ENCODE assay signal across 16 cellular contexts in the genomic region with DNA sequence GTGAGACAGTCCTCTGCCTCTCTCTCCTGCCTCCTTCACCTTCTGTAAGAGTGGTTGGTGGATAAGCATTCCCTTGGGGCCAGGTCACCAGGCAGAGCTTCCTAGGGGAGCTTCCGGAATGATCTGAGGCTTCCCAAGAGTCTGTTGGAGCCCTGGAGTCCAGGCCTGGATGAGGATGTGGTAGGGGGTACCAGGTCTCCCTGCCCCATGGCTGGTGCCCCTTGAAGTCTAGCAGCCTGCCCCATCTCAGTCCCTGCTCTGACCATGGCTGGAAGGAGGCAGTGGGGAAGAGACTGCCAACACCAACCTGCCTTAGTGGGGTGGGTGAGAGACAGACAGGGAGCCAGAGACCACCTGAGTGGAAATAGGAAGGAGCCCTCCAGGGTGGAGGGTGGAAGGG.
DNase-seq lines count a peak whose midpoint lies in the region; ATAC-seq and TF ChIP-seq lines count a peak whose summit lies in the region.
"Had no signal": no experiment of that assay in that cellular context is flagged by ENCODE, and none has a peak within 500 bp of the region (broad histone marks: within the 10 kb centered on the region; RNA-seq: fewer than 3 reads in every experiment).

No MANE protein-coding gene starts in this region.

- ATAC-seq in sciatic nerve, result peak; percentile 26
- ATAC-seq: CD8-positive, alpha-beta T cell had no signal

- no peaks in the 10 kb centered on the region for H4K20me1 ChIP-seq in osteoblast (ENCODE audit: insufficient read depth, low read length)
- H4K20me1 ChIP-seq: BLaER1 treated with 17β-estradiol and CSF1 and Interleukin-3, amounts not matched to agents 10 nM and 100 nM had no signal

- H3K27me3 ChIP-seq in H7 (ENCODE audit: control insufficient read depth, insufficient read depth, low read length), result no peaks in the 10 kb centered on the region
- no peaks in the 10 kb centered on the region for H3K27me3 ChIP-seq in osteoblast (ENCODE audit: insufficient read depth, low read length)
- H3K27me3 ChIP-seq: BLaER1 treated with 17β-estradiol and CSF1 and Interleukin-3, amounts not matched to agents 10 nM and 100 nM had no signal

- H3K4me3 ChIP-seq in H7 (ENCODE audit: insufficient read depth, low read depth, low read length) (no peak overlapping the region), osteoblast (ENCODE audit: insufficient read depth, low read length) (no peak overlapping the region)
- H3K4me3 ChIP-seq: A549; BLaER1 treated with 17β-estradiol and CSF1 and Interleukin-3, amounts not matched to agents 10 nM and 100 nM had no signal

- intact Hi-C loops in sciatic nerve (cut with DNase I), result no loop called here

- H3K4me1 ChIP-seq in osteoblast (ENCODE audit: insufficient read depth, low read length), result no peaks in the 10 kb centered on the region
- H3K4me1 ChIP-seq: A549; BLaER1 treated with 17β-estradiol and CSF1 and Interleukin-3, amounts not matched to agents 10 nM and 100 nM; Caco-2 had no signal

- H3K36me3 ChIP-seq in H7 (replicated peaks; ENCODE audit: control insufficient read depth, insufficient read depth, low read length) (no peaks in the 10 kb centered on the region), osteoblast (ENCODE audit: insufficient read depth, low read length) (no peaks in the 10 kb centered on the region)
- H3K36me3 ChIP-seq: BLaER1 treated with 17β-estradiol and CSF1 and Interleukin-3, amounts not matched to agents 10 nM and 100 nM had no signal

- peak; percentile 5 for DNase-seq in H7
- peak; percentile 42 for DNase-seq in osteoblast (ENCODE audit: insufficient read length, low spot score, missing footprints)
- no peak for DNase-seq in sciatic nerve (ENCODE audit: low spot score)
- DNase-seq in activated T-cell treated with anti-CD3 and anti-CD28 coated beads, Interleukin-2, amount 50 U/mL, for 48 hours, result no peak
- DNase-seq in cortex of kidney (lab: John Stamatoyannopoulos, UW), result no peak
- DNase-seq: AML-193; Caco-2; Calu3; CD4-positive, alpha-beta T cell; CD8-positive, alpha-beta T cell; DMS79 treated with DMSO at 0.1 percent for 48 hours; GF-D8 had no signal

- H3K4me2 ChIP-seq in osteoblast (ENCODE audit: insufficient read depth, low read length), result no peak overlapping the region
- H3K4me2 ChIP-seq: A549; BLaER1 treated with 17β-estradiol and CSF1 and Interleukin-3, amounts not matched to agents 10 nM and 100 nM had no signal

- no peak for TF ChIP-seq CTCF in osteoblast (IDR thresholded peaks at IDR 0.05; ENCODE audit: extremely low read depth, low read depth, low read length)

- H3K9me3 ChIP-seq in osteoblast (ENCODE audit: low read depth, low read length), result no peaks in the 10 kb centered on the region
- H3K9me3 ChIP-seq: BLaER1 treated with 17β-estradiol and CSF1 and Interleukin-3, amounts not matched to agents 10 nM and 100 nM; Caco-2 had no signal

- no peaks in the 10 kb centered on the region for H3K79me2 ChIP-seq in osteoblast (ENCODE audit: insufficient read depth, low read length)

- no peak overlapping the region for H3K27ac ChIP-seq in osteoblast (ENCODE audit: low read depth, low read length)
- H3K27ac ChIP-seq: 22Rv1; A549; BLaER1 treated with 17β-estradiol and CSF1 and Interleukin-3, amounts not matched to agents 10 nM and 100 nM; C4-2B had no signal

- no peak overlapping the region for H2AFZ ChIP-seq in osteoblast (ENCODE audit: low read length)

Comparison
In these comparisons a context has a peak if more than half of its experiments do, and no peak if none do; other contexts are left out.
1. DNase-seq: peak in H7 (single experiment) and osteoblast (single experiment); none in sciatic nerve (single experiment), activated T-cell treated with anti-CD3 and anti-CD28 coated beads, Interleukin-2, amount 50 U/mL, for 48 hours (0 of 2) and cortex of kidney (single experiment).